14 cellular contexts compared by ENCODE assay signal in genomic region chr21:45431781-45432572, GRCh38. TPM values are rescaled to one million over a fixed set of nuclear protein-coding genes. Genes with fewer than 3 reads are reported as not detected.
A peak's percentile ranks its signal among the peaks of the same experiment; 100 is the strongest.
DNase-seq lines count a peak whose midpoint lies in the region; ATAC-seq and TF ChIP-seq lines count a peak whose summit lies in the region.
"Had no signal": no experiment of that assay in that cellular context is flagged by ENCODE, and none has a peak within 500 bp of the region (broad histone marks: within the 10 kb centered on the region; RNA-seq: fewer than 3 reads in every experiment).

No MANE protein-coding gene starts in this region.

- H3K27ac ChIP-seq in Peyer's patch (peak overlapping the region in 3 of 4 donors; percentile 38 to 60 (median 53)), cingulate gyrus (ENCODE audit: low read depth, low read length) (peak overlapping the region; percentile 47), temporal lobe (ENCODE audit: low read depth, low read length) (peak overlapping the region; percentile 33)
- H3K27ac ChIP-seq: BLaER1 treated with 17β-estradiol and CSF1 and Interleukin-3, amounts not matched to agents 10 nM and 100 nM; SJSA1 had no signal

- no peak overlapping the region for H3K4me3 Mint-ChIP-seq in nephron progenitor cell

- no peak overlapping the region for H3K27ac Mint-ChIP-seq in nephron progenitor cell

- H3K9me3 ChIP-seq in Peyer's patch: no peaks in the 10 kb centered on the region
- H3K9me3 ChIP-seq: BLaER1 treated with 17β-estradiol and CSF1 and Interleukin-3, amounts not matched to agents 10 nM and 100 nM; SJSA1 had no signal

- no peaks in the 10 kb centered on the region for H3K36me3 Mint-ChIP-seq in nephron progenitor cell (ENCODE audit: low read depth)

- no peaks in the 10 kb centered on the region for H3K27me3 ChIP-seq in Peyer's patch
- H3K27me3 ChIP-seq: BLaER1 treated with 17β-estradiol and CSF1 and Interleukin-3, amounts not matched to agents 10 nM and 100 nM; SJSA1 had no signal

- H3K4me1 ChIP-seq in Peyer's patch: peaks cover 0 to 9% (median 0%) of the 10 kb centered on the region in 4 donors

- no peak for ATAC-seq in GM19328 (IDR thresholded peaks at IDR 0.05; ENCODE audit: unreplicated experiment)

- peaks cover 59% of the 10 kb centered on the region for H3K4me1 Mint-ChIP-seq in nephron progenitor cell

- TF ChIP-seq POLR2A in Peyer's patch (IDR thresholded peaks at IDR 0.05): no peak

- no peaks in the 10 kb centered on the region for H3K9me3 Mint-ChIP-seq in nephron progenitor cell
- H3K9me3 Mint-ChIP-seq: GM23338 had no signal

- H3K4me3 ChIP-seq in Peyer's patch: no peak overlapping the region
- H3K4me3 ChIP-seq: BLaER1 treated with 17β-estradiol and CSF1 and Interleukin-3, amounts not matched to agents 10 nM and 100 nM; GM23338; SJSA1 had no signal

- peaks cover 5% of the 10 kb centered on the region for H3K27me3 Mint-ChIP-seq in nephron progenitor cell (ENCODE audit: low read depth, poor library complexity)

- DNase-seq in Peyer's patch (no peak), left kidney (ENCODE audit: low read depth, low spot score) (peak; percentile 20), CD1c-positive myeloid dendritic cell (ENCODE audit: extremely low spot score) (no peak), NCI-H1092 treated with DMSO at 0.1 percent for 48 hours (lab: John Stamatoyannopoulos, UW) (no peak), nephron progenitor cell (no peak)
- DNase-seq: central memory CD4-positive, alpha-beta T cell; DMS79 treated with DMSO at 0.1 percent for 48 hours; NCI-H2171 treated with DMSO at 0.1 percent for 48 hours had no signal

- no peaks in the 10 kb centered on the region for H3K36me3 ChIP-seq in Peyer's patch
- H3K36me3 ChIP-seq: BLaER1 treated with 17β-estradiol and CSF1 and Interleukin-3, amounts not matched to agents 10 nM and 100 nM had no signal

- no peak for TF ChIP-seq CTCF in Peyer's patch (IDR thresholded peaks at IDR 0.05)
- no peak for TF ChIP-seq CTCF in nephron progenitor cell (IDR thresholded peaks at IDR 0.05)

RNA-seq across cellular contexts. Expression of gene COL18A1, which starts 27.0 kb away (rescaled TPM):
- 10 to 100 TPM; 18.6 to 85.0 (median 33.0) TPM for total RNA-seq in Peyer's patch
- 17.0 TPM for total RNA-seq in temporal lobe
